ENCODE assay signal across 34 cellular contexts in the genomic region with DNA sequence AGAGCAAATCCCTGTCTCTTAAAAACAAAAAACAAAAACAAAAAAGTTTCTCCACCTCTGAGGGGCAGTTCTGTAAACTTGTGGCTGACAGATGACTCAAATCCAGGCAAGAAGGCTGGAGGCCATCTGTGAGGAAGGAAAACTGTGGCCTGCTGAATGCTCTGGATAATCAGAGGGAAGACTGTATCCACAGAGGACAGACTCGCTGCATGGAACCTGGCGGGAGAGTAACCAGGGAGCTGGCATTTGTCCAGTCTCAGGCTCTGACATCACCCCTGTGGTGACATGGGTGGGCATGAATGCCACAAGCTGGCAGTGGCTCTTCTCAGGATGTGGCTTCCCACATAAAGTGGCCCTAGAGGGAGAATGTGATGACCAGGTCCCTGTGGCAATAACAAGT. TPM values are rescaled to one million over a fixed set of nuclear protein-coding genes. Genes with fewer than 3 reads are reported as not detected.
DNase-seq lines count a peak whose midpoint lies in the region; ATAC-seq, FAIRE-seq and TF ChIP-seq lines count a peak whose summit lies in the region.
"Had no signal": no experiment of that assay in that cellular context is flagged by ENCODE, and none has a peak within 500 bp of the region (broad histone marks: within the 10 kb centered on the region; RNA-seq: fewer than 3 reads in every experiment).

No MANE protein-coding gene starts in this region.

- peak; percentile 19 for DNase-seq in NCI-H2029 (lab: John Stamatoyannopoulos, UW)
- no peak for DNase-seq in NCI-H2029 treated with DMSO at 0.1 percent for 48 hours (lab: John Stamatoyannopoulos, UW)
- DNase-seq in RCC 7860 (ENCODE audit: low spot score) = peak; percentile 41
- DNase-seq in endodermal cell = peak; percentile 31
- no peak for DNase-seq in smooth muscle cell (lab: John Stamatoyannopoulos, UW; ENCODE audit: unreplicated experiment)
- no peak for DNase-seq in dedifferentiated amniotic fluid mesenchymal stem cell (ENCODE audit: extremely low spot score)
- no peak for DNase-seq in AG20443 (ENCODE audit: low spot score)
- DNase-seq: 8988T; activated CD8-positive, alpha-beta T cell treated with anti-CD3 and anti-CD28 coated beads, Interleukin-2, amount 10 ng/mL, durations not matched to agents 7 days and 5 days; activated effector memory CD4-positive, alpha-beta T cell treated with Interleukin-2 at 50 U/mL for 16 hours; AML-193; aorta; CD8-positive, alpha-beta memory T cell; GDM1; hypothalamus; mesendoderm; NCI-H146; NCI-H2171 treated with DMSO at 0.1 percent for 48 hours; NCI-H526; Peyer's patch; psoas muscle; sigmoid colon; stimulated activated CD4-positive, alpha-beta T cell treated with anti-CD3 and anti-CD28 coated beads, Interleukin-15, amount 100 ng/mL, for 24 hours; stimulated activated naive CD8-positive, alpha-beta T cell treated with anti-CD3 and anti-CD28 coated beads, Interleukin-15, Interleukin-2, amounts not matched to agents 100 U/mL and 50 U/mL, for 24 hours; T-cell; testis had no signal

- H3K4me3 Mint-ChIP-seq in endodermal cell = no peak overlapping the region
- H3K4me3 Mint-ChIP-seq: activated CD8-positive, alpha-beta T cell treated with anti-CD3 and anti-CD28 coated beads, Interleukin-2, amount 10 ng/mL, durations not matched to agents 7 days and 5 days; activated naive CD8-positive, alpha-beta T cell; dendritic cell treated with granulocyte-macrophage colony-stimulating factor and Interleukin-4, amounts not matched to agents 40 ng/mL and 50 ng/mL, for 4 days; T-cell had no signal

- WGBS in endodermal cell (ENCODE audit: insufficient coverage in 1 of 2, insufficient read length in 1 of 2), 2 experiments = 100% methylated on average over 2 of the region's 2 CpGs
- WGBS in smooth muscle cell (ENCODE audit: low lambda C conversion rate) = 14% methylated on average over 2 of the region's 2 CpGs

- H4K20me1 ChIP-seq in smooth muscle cell (ENCODE audit: low read depth) = peaks cover 19% of the 10 kb centered on the region

- H3K27me3 Mint-ChIP-seq in endodermal cell (ENCODE audit: insufficient read depth) = peaks cover 23% of the 10 kb centered on the region
- H3K27me3 Mint-ChIP-seq: activated naive CD8-positive, alpha-beta T cell; T-cell had no signal

- no peak overlapping the region for H2AFZ ChIP-seq in smooth muscle cell (ENCODE audit: low read depth)

- H3K36me3 Mint-ChIP-seq in endodermal cell (ENCODE audit: low read depth) = no peaks in the 10 kb centered on the region
- H3K36me3 Mint-ChIP-seq: activated naive CD8-positive, alpha-beta T cell; T-cell had no signal

- H3K27me3 ChIP-seq in endodermal cell (ENCODE audit: control insufficient read depth, insufficient read depth, low read length, poor library complexity, severe bottlenecking) (no peaks in the 10 kb centered on the region), smooth muscle cell (ENCODE audit: low read depth) (no peaks in the 10 kb centered on the region)
- H3K27me3 ChIP-seq: cardiac muscle cell, Peyer's patch, sigmoid colon, SJSA1, testis had no signal

- no peak overlapping the region for H3K4me3 ChIP-seq in endodermal cell (ENCODE audit: low read length)
- no peak overlapping the region for H3K4me3 ChIP-seq in smooth muscle cell
- H3K4me3 ChIP-seq: cardiac muscle cell, Peyer's patch, psoas muscle, sigmoid colon, SJSA1, testis had no signal

- TF ChIP-seq CTCF in endodermal cell (conservative IDR thresholded peaks at IDR 0.05) (no peak), smooth muscle cell (IDR thresholded peaks at IDR 0.05; ENCODE audit: borderline replicate concordance, insufficient read depth, poor library complexity, severe bottlenecking) (no peak)

- H3K27ac Mint-ChIP-seq in endodermal cell = no peak overlapping the region
- H3K27ac Mint-ChIP-seq: activated CD8-positive, alpha-beta T cell treated with anti-CD3 and anti-CD28 coated beads, Interleukin-2, amount 10 ng/mL, durations not matched to agents 7 days and 5 days; activated naive CD8-positive, alpha-beta T cell; dendritic cell treated with granulocyte-macrophage colony-stimulating factor and Interleukin-4, amounts not matched to agents 40 ng/mL and 50 ng/mL, for 4 days had no signal

- no peaks in the 10 kb centered on the region for H3K9me3 ChIP-seq in endodermal cell (ENCODE audit: control insufficient read depth, low read length)
- no peaks in the 10 kb centered on the region for H3K9me3 ChIP-seq in smooth muscle cell (replicated peaks; ENCODE audit: low read depth)
- H3K9me3 ChIP-seq: neutrophil, Peyer's patch, psoas muscle, sigmoid colon, SJSA1, testis had no signal

- peaks cover 17% of the 10 kb centered on the region for H3K4me1 Mint-ChIP-seq in endodermal cell

- ATAC-seq in GM18907 (IDR thresholded peaks at IDR 0.05; ENCODE audit: unreplicated experiment) = no peak
- ATAC-seq: activated CD8-positive, alpha-beta T cell treated with anti-CD3 and anti-CD28 coated beads, Interleukin-2, amount 10 ng/mL, durations not matched to agents 7 days and 5 days; left lobe of liver; psoas muscle; stimulated activated naive CD8-positive, alpha-beta T cell treated with anti-CD3 and anti-CD28 coated beads, Interleukin-15, Interleukin-2, amounts not matched to agents 100 U/mL and 50 U/mL, for 24 hours; T-cell had no signal

- H3K9me3 Mint-ChIP-seq in endodermal cell = no peaks in the 10 kb centered on the region
- H3K9me3 Mint-ChIP-seq: CD8-positive, alpha-beta memory T cell; dendritic cell treated with granulocyte-macrophage colony-stimulating factor and Interleukin-4, amounts not matched to agents 40 ng/mL and 50 ng/mL, for 4 days; T-cell had no signal

- H3K4me2 ChIP-seq in smooth muscle cell = no peak overlapping the region
- H3K4me2 ChIP-seq: KMS-11 had no signal

- H3K4me1 ChIP-seq in endodermal cell (ENCODE audit: control insufficient read depth, insufficient read depth, low read length) (peaks cover 2% of the 10 kb centered on the region), smooth muscle cell (ENCODE audit: low read depth) (peaks cover 8% of the 10 kb centered on the region)

- no peak for FAIRE-seq in RCC 7860 (lab: Jason Lieb, UNC)

- H3K27ac ChIP-seq in endodermal cell (ENCODE audit: low read depth, low read length) (no peak overlapping the region), smooth muscle cell (ENCODE audit: low read depth) (peak overlapping the region; percentile 25)
- H3K27ac ChIP-seq: cardiac muscle cell, KMS-11, neutrophil, Peyer's patch, psoas muscle, sigmoid colon, SJSA1, testis had no signal

- no peaks in the 10 kb centered on the region for H3F3A ChIP-seq in smooth muscle cell (ENCODE audit: low read depth)

- H3K36me3 ChIP-seq in endodermal cell (ENCODE audit: control insufficient read depth, insufficient read depth, low read length) (no peaks in the 10 kb centered on the region), smooth muscle cell (ENCODE audit: low read depth) (no peaks in the 10 kb centered on the region)
- H3K36me3 ChIP-seq: cardiac muscle cell, neutrophil, Peyer's patch, sigmoid colon had no signal

- H3K79me2 ChIP-seq in smooth muscle cell (ENCODE audit: low read depth) = peaks cover 19% of the 10 kb centered on the region

- H3K9ac ChIP-seq in endodermal cell (ENCODE audit: extremely low read depth, low read length, poor library complexity, severe bottlenecking) (no peak overlapping the region), smooth muscle cell (ENCODE audit: low read depth) (no peak overlapping the region)
- H3K9ac ChIP-seq: KMS-11 had no signal

RNA-seq across cellular contexts. Expression of gene KSR1, which starts 2.8 kb away (rescaled TPM):
- total RNA-seq in endodermal cell = 10 to 100 TPM; 33.7 to 46.3 TPM
- 18.3 TPM for polyA plus RNA-seq in endodermal cell (2013, experiment 1 of 2)
- 18.3 TPM for polyA plus RNA-seq in endodermal cell (2013, experiment 2 of 2)
- 65.1 and 69.2 TPM in 2 replicates for total RNA-seq in smooth muscle cell
- polyA plus RNA-seq in smooth muscle cell = 40.4 and 53.2 TPM in 2 replicates

Comparison
In these comparisons a context has a peak if more than half of its experiments do, and no peak if none do; other contexts are left out.
1. DNase-seq: peak in NCI-H2029 (single experiment), RCC 7860 (single experiment) and endodermal cell (single experiment); none in NCI-H2029 treated with DMSO at 0.1 percent for 48 hours (single experiment), smooth muscle cell (single experiment), dedifferentiated amniotic fluid mesenchymal stem cell (single experiment) and AG20443 (single experiment).